1 cellular context compared by ENCODE assay signal in genomic region chr22:41589260-41589600, GRCh38.
A peak's percentile ranks its signal among the peaks of the same experiment; 100 is the strongest.
TF ChIP-seq lines count a peak whose summit lies in the region.

No MANE protein-coding gene starts in this region.

TF ChIP-seq in HEK293, 187 proteins besides CTCF, POLR2A, EP300 and RAD21 (continued from another document):
- peak; percentile 77 for TF ChIP-seq ZFHX2 (tag by site-specific recombination; conservative IDR thresholded peaks at IDR 0.05)
- TF ChIP-seq ZNF704 (tag by site-specific recombination; IDR thresholded peaks at IDR 0.05): no peak
- TF ChIP-seq KLF16 (tag by site-specific recombination; IDR thresholded peaks at IDR 0.05): no peak
- TF ChIP-seq WT1 (tag by site-specific recombination; IDR thresholded peaks at IDR 0.05): no peak; the same call in 1 of the 2 replicates
- TF ChIP-seq ZBTB48 (tag by site-specific recombination; IDR thresholded peaks at IDR 0.05): no peak; the same call in 1 of the 2 replicates
- TF ChIP-seq ZNF645 (tag by site-specific recombination; IDR thresholded peaks at IDR 0.05): 0 out of 2 replicates have a peak, but pooled peaks have one; percentile 45
- TF ChIP-seq INSM2 (tag by site-specific recombination; IDR thresholded peaks at IDR 0.05): peak; percentile 26; the same call in 1 of the 2 replicates
- no peak for TF ChIP-seq ZBTB44 (tag by site-specific recombination; IDR thresholded peaks at IDR 0.05)
- no peak for TF ChIP-seq ZNF335 (tag by site-specific recombination; conservative IDR thresholded peaks at IDR 0.05)
- peak; percentile 60; the same call in 1 of the 2 replicates for TF ChIP-seq KLF17 (tag by site-specific recombination; IDR thresholded peaks at IDR 0.05)
- 0 out of 2 replicates have a peak, but pooled peaks have one; percentile 56 for TF ChIP-seq PBX3 (CRISPR knock-in tag; IDR thresholded peaks at IDR 0.05)
- no peak for TF ChIP-seq ELK4 (IDR thresholded peaks at IDR 0.05; ENCODE audit: borderline replicate concordance, low read depth, low read length)
- TF ChIP-seq ZNF501 (tag by site-specific recombination; IDR thresholded peaks at IDR 0.05): no peak
- no peak for TF ChIP-seq ZFP37 (tag by site-specific recombination; IDR thresholded peaks at IDR 0.05)
